ENCODE assay signal across 25 cellular contexts in genomic region chr2:1822341-1822740, GRCh38.
"Had no signal": no experiment of that assay in that cellular context is flagged by ENCODE, and none has a peak within 500 bp of the region (broad histone marks: within the 10 kb centered on the region; RNA-seq: fewer than 3 reads in every experiment).

No MANE protein-coding gene starts in this region.

- DNase-seq: activated CD4-positive, alpha-beta memory T cell treated with anti-CD3 and anti-CD28 coated beads, Interleukin-2, amount 10 ng/mL, durations not matched to agents 7 days and 5 days; activated CD4-positive, alpha-beta T cell treated with anti-CD3 and anti-CD28 coated beads for 36 hours; activated CD4-positive, alpha-beta T cell treated with anti-CD3 and anti-CD28 coated beads, Interleukin-2, amount 50 U/mL, for 1 hour; activated CD4-positive, CD25-positive, alpha-beta regulatory T cell; activated CD8-positive, alpha-beta memory T cell treated with anti-CD3 and anti-CD28 coated beads, Interleukin-2, amount 50 U/mL, for 4 hours; activated gamma-delta T cell treated with Interleukin-2 at 50 U/mL for 16 hours; activated naive CD4-positive, alpha-beta T cell treated with anti-CD3 and anti-CD28 coated beads, Interleukin-2, amount 10 ng/mL, durations not matched to agents 7 days and 5 days; activated naive CD8-positive, alpha-beta T cell treated with anti-CD3 and anti-CD28 coated beads for 36 hours; activated T-cell treated with anti-CD3 and anti-CD28 coated beads, Interleukin-2, amount 50 U/mL, for 72 hours; adrenal gland; brain microvascular endothelial cell; KBM-7; NCI-H1048; NCI-H1694; NCI-H2029 treated with DMSO at 0.1 percent for 48 hours; NCI-H510A; NCI-H526 treated with DMSO at 0.1 percent for 48 hours; NCI-H82; RPMI8226; T-helper 1 cell had no signal

- H3K27me3 ChIP-seq: adrenal gland had no signal

- H3K27ac ChIP-seq: adrenal gland, brain microvascular endothelial cell, cardiac muscle cell, SK-N-MC, VCaP had no signal

- H3K4me3 ChIP-seq: adrenal gland, cardiac muscle cell, SK-N-MC had no signal

- H3K9me3 ChIP-seq: adrenal gland had no signal

- ATAC-seq: activated CD4-positive, alpha-beta T cell treated with anti-CD3 and anti-CD28 coated beads for 36 hours; Panc1; Right ventricle myocardium inferior had no signal

- H3K4me1 ChIP-seq: adrenal gland had no signal

- H3K36me3 ChIP-seq: adrenal gland, brain microvascular endothelial cell, cardiac muscle cell had no signal
